8 cellular contexts compared by ENCODE assay signal in the genomic region with DNA sequence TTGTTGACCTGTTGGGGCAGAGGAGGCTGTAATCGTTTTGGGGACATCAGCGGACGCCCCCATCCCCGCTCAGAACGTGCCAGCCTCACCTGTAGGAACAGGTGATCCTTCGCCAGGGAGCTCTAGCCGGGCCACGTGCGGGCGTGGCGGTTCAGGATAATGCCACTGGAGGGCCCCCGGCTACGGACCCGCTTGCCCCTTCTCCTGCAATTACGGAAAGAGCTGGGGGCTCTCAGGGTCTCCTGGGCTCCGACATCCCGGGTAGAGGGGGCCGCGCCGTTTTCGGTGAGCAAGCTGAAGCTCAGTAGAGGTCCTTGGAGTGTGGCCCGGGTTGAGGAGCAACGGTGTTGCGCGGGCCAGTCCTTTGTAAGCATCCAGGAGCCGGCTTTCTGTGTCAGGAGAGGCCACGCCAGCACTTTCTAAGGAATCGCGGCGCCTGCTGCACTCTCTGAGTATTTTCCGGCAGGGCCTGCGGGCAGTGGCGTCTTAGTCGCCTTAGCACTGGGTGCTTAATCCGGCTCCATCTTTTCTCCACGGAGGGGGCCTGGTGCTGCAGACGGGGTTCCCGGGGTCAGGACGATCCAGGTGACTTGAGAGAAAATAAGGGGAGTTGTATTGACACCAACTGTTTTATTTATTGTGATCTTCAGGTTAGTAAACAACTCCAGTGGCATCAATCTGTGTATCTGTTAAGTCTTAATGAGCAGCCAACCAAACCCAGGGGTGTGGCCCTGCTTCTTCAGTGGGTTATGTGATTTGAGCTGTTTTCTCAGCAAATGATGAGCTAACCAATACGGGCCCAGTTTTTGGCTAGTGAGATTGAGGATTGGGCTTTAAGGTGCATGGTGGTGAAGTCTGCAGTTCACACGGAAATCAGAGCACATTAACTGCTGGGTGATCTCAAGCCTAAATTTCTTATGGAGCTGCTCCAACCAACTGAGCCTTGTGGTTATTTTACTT. TPM values are rescaled to one million over a fixed set of nuclear protein-coding genes. Genes with fewer than 3 reads are reported as not detected.
A peak's percentile ranks its signal among the peaks of the same experiment; 100 is the strongest.
DNase-seq lines count a peak whose midpoint lies in the region; ATAC-seq and TF ChIP-seq lines count a peak whose summit lies in the region.

No MANE protein-coding gene starts in this region.

- H3K36me3 Mint-ChIP-seq in T-helper 1 cell treated with Interleukin-12 subunit alpha and Interleukin-12 subunit beta and Interleukin-4 antibody, amounts not matched to agents 30 μg/mL and 1 μg/mL, for 36 hours (ENCODE audit: low read depth), result peaks cover 3% of the 10 kb centered on the region

- H3K9ac ChIP-seq in trophoblast cell (ENCODE audit: low read length), result no peak overlapping the region

- H3K27me3 ChIP-seq in heart right ventricle (peaks cover 0 to 60% (median 0%) of the 10 kb centered on the region in 7 donors), trophoblast cell (ENCODE audit: insufficient read depth, low read length) (peaks cover 15% of the 10 kb centered on the region)

- TF ChIP-seq CTCF in heart right ventricle (IDR thresholded peaks at IDR 0.05), result peak in 3 of 9 donors; percentile 28 to 33 (median 31)

- H3K4me3 ChIP-seq in heart right ventricle, result peak overlapping the region in 9 of 10 donors; percentile 49 to 74 (median 63)
- peak overlapping the region; percentile 73 for H3K4me3 ChIP-seq in trophoblast cell (ENCODE audit: low read depth, low read length)

- no peaks in the 10 kb centered on the region for H3K9me3 Mint-ChIP-seq in T-helper 1 cell treated with Interleukin-12 subunit alpha and Interleukin-12 subunit beta and Interleukin-4 antibody, amounts not matched to agents 30 μg/mL and 1 μg/mL, for 36 hours

- H3K14ac ChIP-seq in trophoblast cell (ENCODE audit: low read length), result no peak overlapping the region

- H4K91ac ChIP-seq in trophoblast cell (ENCODE audit: low read depth, low read length), result no peak overlapping the region

- H3K9me3 ChIP-seq in heart right ventricle, result no peaks in the 10 kb centered on the region
- peaks cover 2% of the 10 kb centered on the region for H3K9me3 ChIP-seq in trophoblast cell (ENCODE audit: insufficient read depth, low read depth, low read length)

- DNase-seq in T-helper 1 cell, result no peak
- peak; percentile 58 for DNase-seq in NCI-H2227 treated with DMSO at 0.1 percent for 48 hours (lab: John Stamatoyannopoulos, UW)
- DNase-seq in amniotic epithelial cell (ENCODE audit: low read depth), result peak; percentile 51
- peak; percentile 16 to 23 for DNase-seq in heart right ventricle
- DNase-seq in trophoblast cell, result peak; percentile 70 to 84
- no peak for DNase-seq in SIG-M5 (lab: John Stamatoyannopoulos, UW)

- peak overlapping the region; percentile 82 for H3K4me3 Mint-ChIP-seq in T-helper 1 cell treated with Interleukin-12 subunit alpha and Interleukin-12 subunit beta and Interleukin-4 antibody, amounts not matched to agents 30 μg/mL and 1 μg/mL, for 36 hours

- peaks cover 8 to 34% (median 21%) of the 10 kb centered on the region in 9 donors for H3K4me1 ChIP-seq in heart right ventricle
- peaks cover 14 to 17% of the 10 kb centered on the region in 2 experiments for H3K4me1 ChIP-seq in trophoblast cell (ENCODE audit: control insufficient read depth in 1 of 2, insufficient read depth in 2 of 2, low read length in 2 of 2)

- no peak overlapping the region for H2BK12ac ChIP-seq in trophoblast cell (ENCODE audit: low read length)

- H3K27ac ChIP-seq in heart right ventricle, result no peak overlapping the region
- H3K27ac ChIP-seq in trophoblast cell (ENCODE audit: low read depth, low read length), result no peak overlapping the region

- WGBS in heart right ventricle, 2 donors, result 12 to 22% methylated on average over 41 of the region's 41 CpGs
- no CpG with 5 or more reads among the region's 41 CpGs for WGBS in trophoblast cell (ENCODE audit: extremely low coverage, insufficient coverage, insufficient read length)

- ATAC-seq in heart right ventricle (no peak), HG03135 (IDR thresholded peaks at IDR 0.05; ENCODE audit: unreplicated experiment) (no peak)

- H3K27me3 Mint-ChIP-seq in T-helper 1 cell treated with Interleukin-12 subunit alpha and Interleukin-12 subunit beta and Interleukin-4 antibody, amounts not matched to agents 30 μg/mL and 1 μg/mL, for 36 hours (ENCODE audit: low read depth), result peaks cover 60% of the 10 kb centered on the region

- H3K36me3 ChIP-seq in heart right ventricle (no peaks in the 10 kb centered on the region), trophoblast cell (ENCODE audit: control insufficient read depth in 1 of 2, insufficient read depth in 2 of 2, low read length in 2 of 2) (no peaks in the 10 kb centered on the region)

- H3K79me1 ChIP-seq in trophoblast cell (ENCODE audit: low read length), result peaks cover 3% of the 10 kb centered on the region

- peak overlapping the region; percentile 94 for H3K4me2 ChIP-seq in trophoblast cell (ENCODE audit: low read length)

- peaks cover 2% of the 10 kb centered on the region for H3K79me2 ChIP-seq in trophoblast cell (ENCODE audit: control insufficient read depth, insufficient read depth, low read length, poor library complexity)

- peak overlapping the region; percentile 65 for H3K27ac Mint-ChIP-seq in T-helper 1 cell treated with Interleukin-12 subunit alpha and Interleukin-12 subunit beta and Interleukin-4 antibody, amounts not matched to agents 30 μg/mL and 1 μg/mL, for 36 hours

- no peak overlapping the region for H4K12ac ChIP-seq in trophoblast cell (ENCODE audit: low read depth, low read length)

- no peak overlapping the region for H2AFZ ChIP-seq in trophoblast cell (ENCODE audit: insufficient read depth, low read length, poor library complexity)

- no peak overlapping the region for H2BK5ac ChIP-seq in trophoblast cell (ENCODE audit: low read depth, low read length, poor library complexity)

- H3K18ac ChIP-seq in trophoblast cell (ENCODE audit: low read length), result no peak overlapping the region

- no peak overlapping the region for H2AK5ac ChIP-seq in trophoblast cell (ENCODE audit: low read length)

- H3K23ac ChIP-seq in trophoblast cell (ENCODE audit: low read length), result no peak overlapping the region

- no peak overlapping the region for H4K8ac ChIP-seq in trophoblast cell (ENCODE audit: low read depth, low read length)

- H3K4ac ChIP-seq in trophoblast cell (ENCODE audit: low read depth, low read length), result no peak overlapping the region

- no peak overlapping the region for H2BK120ac ChIP-seq in trophoblast cell (ENCODE audit: insufficient read depth, low read length, poor library complexity)

- H3K4me1 Mint-ChIP-seq in T-helper 1 cell treated with Interleukin-12 subunit alpha and Interleukin-12 subunit beta and Interleukin-4 antibody, amounts not matched to agents 30 μg/mL and 1 μg/mL, for 36 hours (ENCODE audit: low read depth), result peaks cover 11% of the 10 kb centered on the region

- intact Hi-C loops in heart right ventricle (cut with DNase I), result no loop called here

RNA-seq across cellular contexts. Expression of a gene that starts 1.9 kb away (rescaled TPM):
- total RNA-seq in heart right ventricle, result 10 to 100 TPM in 4 of 10 donors, 1 to 10 TPM in 6; 3.3 to 17.2 (median 8.8) TPM
- polyA plus RNA-seq in heart right ventricle, result 1 to 10 TPM; 1.9 to 9.6 TPM
- 3.0 and 3.4 TPM in 2 replicates for polyA plus RNA-seq in trophoblast cell (2013)

Comparison
In these comparisons a context has a peak if more than half of its experiments do, and no peak if none do; other contexts are left out.
1. DNase-seq: peak in NCI-H2227 treated with DMSO at 0.1 percent for 48 hours (single experiment), amniotic epithelial cell (single experiment), heart right ventricle (2 of 2) and trophoblast cell (2 of 2); none in T-helper 1 cell (0 of 5) and SIG-M5 (single experiment).